1 cellular context compared by ENCODE assay signal in genomic region chr17:81295031-81295677, GRCh38.
TF ChIP-seq lines count a peak whose summit lies in the region.

Gene SLC38A10, minus strand, starts transcription at chr17:81295307. Its CDS starts 386 bp downstream, at chr17:81294921.

TF ChIP-seq in GM12878, 131 proteins besides CTCF, POLR2A, EP300 and RAD21 (continued from another document and continues in another):
- TF ChIP-seq MEF2A (IDR thresholded peaks at IDR 0.05; ENCODE audit: insufficient read depth, low read depth, low read length) = no peak
- no peak for TF ChIP-seq ASH2L (IDR thresholded peaks at IDR 0.05; ENCODE audit: borderline replicate concordance, low read depth)
- no peak for TF ChIP-seq CBX3 (IDR thresholded peaks at IDR 0.05; ENCODE audit: borderline replicate concordance, low read depth)
- no peak for TF ChIP-seq BMI1 (IDR thresholded peaks at IDR 0.05; ENCODE audit: borderline replicate concordance)
- no peak for TF ChIP-seq MTA2 (IDR thresholded peaks at IDR 0.05; ENCODE audit: low read depth)
- no peak for TF ChIP-seq MLLT1 (IDR thresholded peaks at IDR 0.05)
- TF ChIP-seq PAX8 (IDR thresholded peaks at IDR 0.05) = no peak
- TF ChIP-seq GATAD2B (conservative IDR thresholded peaks at IDR 0.05; ENCODE audit: low read depth) = peak; percentile 96; the same call in 1 of the 2 replicates
- peak in 1 of 2 experiments; percentile 54; a peak in 2 of 4 replicates for TF ChIP-seq BHLHE40 (IDR thresholded peaks at IDR 0.05; ENCODE audit: borderline replicate concordance in 1 of 2, low read depth in 2 of 2, low read length in 1 of 2)
- TF ChIP-seq CBX5 (IDR thresholded peaks at IDR 0.05; ENCODE audit: low read depth) = no peak
- peak; percentile 74 for TF ChIP-seq SPI1 (IDR thresholded peaks at IDR 0.05; ENCODE audit: borderline replicate concordance, insufficient read depth, low read depth, low read length)
- no peak; the same call in 1 of the 2 replicates for TF ChIP-seq PML (IDR thresholded peaks at IDR 0.05; ENCODE audit: low read length)
- no peak for TF ChIP-seq FOS (IDR thresholded peaks at IDR 0.05; ENCODE audit: borderline replicate concordance, extremely low read depth, insufficient read length)
- TF ChIP-seq LARP7 (IDR thresholded peaks at IDR 0.05) = peak; percentile 85
- TF ChIP-seq BCLAF1 (IDR thresholded peaks at IDR 0.05) = no peak
- no peak for TF ChIP-seq FOXM1 (IDR thresholded peaks at IDR 0.05; ENCODE audit: low read depth, low read length)
- no peak for TF ChIP-seq SUZ12 (IDR thresholded peaks at IDR 0.05; ENCODE audit: unreplicated experiment)
- peak; percentile 96 for TF ChIP-seq POLR2AphosphoS5 (IDR thresholded peaks at IDR 0.05; ENCODE audit: low read length)
- TF ChIP-seq NR2F1 (conservative IDR thresholded peaks at IDR 0.05) = peak; percentile 76
- TF ChIP-seq YY1 (IDR thresholded peaks at IDR 0.05; ENCODE audit: low read depth, low read length) = no peak
- peak; percentile 84 for TF ChIP-seq ELK1 (IDR thresholded peaks at IDR 0.05; ENCODE audit: low read depth, low read length)
- TF ChIP-seq ATF3 (IDR thresholded peaks at IDR 0.05; ENCODE audit: borderline replicate concordance, extremely low read depth, low read depth, low read length) = no peak
- TF ChIP-seq JUNB (IDR thresholded peaks at IDR 0.05) = no peak
- TF ChIP-seq ETV6 (conservative IDR thresholded peaks at IDR 0.05 in 1 of 2, IDR thresholded peaks at IDR 0.05 in 1 of 2; ENCODE audit: borderline replicate concordance in 1 of 2, low read depth in 1 of 2) = no peak
- TF ChIP-seq EZH2 (IDR thresholded peaks at IDR 0.05; ENCODE audit: borderline replicate concordance, control insufficient read depth, low read depth, low read length) = no peak
- TF ChIP-seq RAD51 (IDR thresholded peaks at IDR 0.05) = no peak
- no peak for TF ChIP-seq CEBPB (IDR thresholded peaks at IDR 0.05; ENCODE audit: borderline replicate concordance in 1 of 2, low read depth in 2 of 2, low read length in 2 of 2)
- no peak for TF ChIP-seq USF1 (IDR thresholded peaks at IDR 0.05; ENCODE audit: borderline replicate concordance, extremely low read length, insufficient read depth, low read depth, low read length)
- TF ChIP-seq SREBF1 (IDR thresholded peaks at IDR 0.05; ENCODE audit: low read length) = no peak
- no peak for TF ChIP-seq HDAC2 (IDR thresholded peaks at IDR 0.05)
- TF ChIP-seq ZBTB33 (IDR thresholded peaks at IDR 0.05) = no peak
- no peak for TF ChIP-seq HSF1 (IDR thresholded peaks at IDR 0.05; ENCODE audit: low read depth, low read length)
- no peak for TF ChIP-seq CUX1 (IDR thresholded peaks at IDR 0.05; ENCODE audit: insufficient replicate concordance, low read depth, low read length)
- TF ChIP-seq TBL1XR1 (IDR thresholded peaks at IDR 0.05; ENCODE audit: low read depth, low read length) = no peak
- no peak for TF ChIP-seq IRF4 (IDR thresholded peaks at IDR 0.05; ENCODE audit: low read depth, low read length)
- peak; percentile 16 for TF ChIP-seq PBX3 (IDR thresholded peaks at IDR 0.05; ENCODE audit: insufficient replicate concordance, low read depth, low read length)
- no peak for TF ChIP-seq STAT1 (conservative IDR thresholded peaks at IDR 0.05)
- no peak for TF ChIP-seq KAT2A (conservative IDR thresholded peaks at IDR 0.05; ENCODE audit: control insufficient read depth, low read depth, low read length)
- peak; percentile 79 for TF ChIP-seq SMARCA5 (IDR thresholded peaks at IDR 0.05)
- TF ChIP-seq MYC (IDR thresholded peaks at IDR 0.05; ENCODE audit: insufficient read depth, insufficient read length, insufficient replicate concordance, low read length, severe bottlenecking) = no peak
- no peak for TF ChIP-seq E2F8 (IDR thresholded peaks at IDR 0.05; ENCODE audit: low read depth, partially characterized antibody)
- TF ChIP-seq HDAC6 (IDR thresholded peaks at IDR 0.05; ENCODE audit: unreplicated experiment) = peak; percentile 73
- no peak for TF ChIP-seq RUNX3 (IDR thresholded peaks at IDR 0.05; ENCODE audit: low read length)
- peak; percentile 91 for TF ChIP-seq POLR2AphosphoS2 (IDR thresholded peaks at IDR 0.05; ENCODE audit: low read depth, low read length)
- TF ChIP-seq ZNF622 (IDR thresholded peaks at IDR 0.05) = no peak
